Comparison of ENCODE assay signal across 8 cellular contexts in the genomic region with DNA sequence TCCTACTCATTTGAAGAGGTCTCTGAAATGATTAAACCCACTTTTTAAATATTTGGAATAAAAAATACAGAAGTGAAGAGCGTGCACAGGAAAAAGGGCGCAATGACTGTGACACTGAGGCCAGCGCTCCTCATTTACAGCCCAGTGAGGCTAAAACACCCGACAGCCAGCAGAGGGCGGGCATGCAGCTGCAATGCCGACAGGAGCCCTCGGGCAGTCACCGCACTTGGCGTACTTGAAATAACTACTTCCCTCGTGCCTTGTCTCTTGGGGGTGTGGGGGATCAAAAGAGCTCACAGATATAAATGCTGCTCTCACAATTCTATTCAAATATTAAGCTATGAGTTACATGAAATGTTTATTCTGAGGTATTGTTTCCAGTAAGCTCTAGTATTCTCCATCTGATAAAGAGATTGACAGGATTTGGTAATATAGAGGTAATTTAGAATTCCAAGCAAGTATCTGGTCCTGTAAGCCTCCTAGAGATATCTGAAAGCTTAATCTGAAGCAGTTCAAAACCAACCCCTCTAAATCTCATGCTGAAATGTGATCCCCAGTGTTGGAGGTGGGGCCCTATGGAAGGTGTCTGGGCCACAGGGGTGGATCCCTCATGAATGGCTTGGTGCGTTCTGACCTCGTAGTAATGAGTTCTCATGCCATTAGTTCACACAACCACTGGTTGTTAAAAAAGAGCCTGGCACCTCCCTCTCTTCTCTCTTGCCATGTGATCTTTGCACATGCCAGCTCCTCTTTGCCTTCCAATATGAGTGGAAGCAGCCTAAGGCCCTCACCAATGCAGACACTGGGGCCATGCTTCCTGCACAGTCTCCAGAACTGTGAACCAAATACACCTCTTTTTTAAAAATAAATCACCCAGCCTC.
A peak's percentile ranks its signal among the peaks of the same experiment; 100 is the strongest.
DNase-seq lines count a peak whose midpoint lies in the region; ATAC-seq and TF ChIP-seq lines count a peak whose summit lies in the region.

No MANE protein-coding gene starts in this region.

- H3K9me2 ChIP-seq in HCT116 (ENCODE audit: insufficient read depth) = no peaks in the 10 kb centered on the region

- POLR2A ChIA-PET in HCT116 (lab: Charles Lee) = no interaction called here

- H3K9ac ChIP-seq in HCT116 (ENCODE audit: low read length) = no peak overlapping the region

- CTCF ChIA-PET in HCT116 (lab: Charles Lee) = interaction anchor here (0.7 to 1.8 kb wide), 9 partner anchors 8 to 578 kb away, joined by 3 to 13 read pairs (median 3); no protein-coding TSS in a partner anchor

- H3K27ac ChIP-seq in HCT116 (ENCODE audit: low read depth, low read length) = no peak overlapping the region

- no peaks in the 10 kb centered on the region for H3K9me3 ChIP-seq in HCT116 (ENCODE audit: control insufficient read depth in 1 of 2, insufficient read depth in 1 of 2, low read depth in 1 of 2, low read length in 2 of 2)

- RAD21 ChIA-PET in HCT116 (lab: Charles Lee; ENCODE audit: low non-redundant PET in 1 of 2, low total read pairs in 2 of 2, uncharacterized antibody in 2 of 2, unreplicated experiment in 2 of 2) = interaction anchor here in 1 of 2 experiments (0.8 to 0.9 kb wide), 3 partner anchors 436 to 578 kb away, joined by 3 to 5 read pairs (median 3); no protein-coding TSS in a partner anchor

- intact Hi-C loops in HCT116 (cut with micrococcal nuclease) = loop anchor here (1.0 to 5.0 kb wide), 5 partner anchors 188 to 578 kb away; a partner anchor contains a TSS
- intact Hi-C loops in left ventricle myocardium superior (cut with micrococcal nuclease) = loop anchor here (10.0 kb wide), 2 partner anchors 378 to 468 kb away; no protein-coding TSS in a partner anchor

- H2AFZ ChIP-seq in HCT116 (ENCODE audit: low read depth, low read length, poor library complexity, severe bottlenecking) = no peak overlapping the region

- H3K79me2 ChIP-seq in HCT116 (ENCODE audit: insufficient read depth, low read length) = no peaks in the 10 kb centered on the region

- no peak for TF ChIP-seq POLR2A in HCT116 (IDR thresholded peaks at IDR 0.05; ENCODE audit: borderline replicate concordance, extremely low read depth, insufficient read depth, insufficient read length)

- no peaks in the 10 kb centered on the region for H4K20me1 ChIP-seq in HCT116 (ENCODE audit: insufficient read depth)

- TF ChIP-seq RAD21 in HCT116 (IDR thresholded peaks at IDR 0.05; ENCODE audit: low read depth) = peak; percentile 96

- peaks cover 0 to 9% of the 10 kb centered on the region in 2 experiments; a peak in 1 of 4 replicates for H3K4me1 ChIP-seq in HCT116 (ENCODE audit: control insufficient read depth in 1 of 2, insufficient read depth in 2 of 2, low read length in 2 of 2)

- no peaks in the 10 kb centered on the region for H3K27me3 ChIP-seq in HCT116 (ENCODE audit: insufficient read depth, low read length)

- peaks cover 15 to 35% of the 10 kb centered on the region in 2 experiments; a peak in 3 of 4 replicates for H3K36me3 ChIP-seq in HCT116 (ENCODE audit: control insufficient read depth in 1 of 2, insufficient read depth in 2 of 2, low read length in 2 of 2)

- peak; percentile 32 for DNase-seq in DMS79 (lab: John Stamatoyannopoulos, UW)
- DNase-seq in HCT116 (ENCODE audit: low read depth, low spot score) = peak; percentile 45
- peak; percentile 38 for DNase-seq in NCI-H146 treated with DMSO at 0.1 percent for 48 hours (lab: John Stamatoyannopoulos, UW; ENCODE audit: unreplicated experiment)
- peak; percentile 24 to 80 (median 58) for DNase-seq in T-helper 2 cell
- peak; percentile 63 for DNase-seq in amniotic epithelial cell (ENCODE audit: low read depth)
- DNase-seq in left ventricle myocardium superior = peak; percentile 89
- peak; percentile 17 for DNase-seq in retinal pigment epithelial cell (ENCODE audit: low read depth)

- ATAC-seq in HCT116 = peak; percentile 98
- ATAC-seq in left ventricle myocardium superior = peak; percentile 98
- no peak for ATAC-seq in HG03571 (IDR thresholded peaks at IDR 0.05; ENCODE audit: unreplicated experiment)

- peak; percentile 75 to 91 (median 88) for TF ChIP-seq CTCF in HCT116 (IDR thresholded peaks at IDR 0.05 in 2 of 3, conservative IDR thresholded peaks at IDR 0.05 in 1 of 3; ENCODE audit: borderline replicate concordance in 1 of 3, insufficient read depth in 1 of 3, low read depth in 2 of 3, low read length in 2 of 3)
- TF ChIP-seq CTCF in retinal pigment epithelial cell (conservative IDR thresholded peaks at IDR 0.05; ENCODE audit: low read depth, low read length) = peak; percentile 90

- no peak overlapping the region; the same call in 1 of the 2 replicates for H3K4me2 ChIP-seq in HCT116 (ENCODE audit: low read length)

- no TSS peak for BruUV-seq in HCT116 (replicated peaks; lab: Mats Ljungman, UMichigan)

- H3K4me3 ChIP-seq in HCT116 (replicated peaks in 1 of 2; ENCODE audit: low read depth in 1 of 2, low read length in 2 of 2) (no peak overlapping the region), retinal pigment epithelial cell (ENCODE audit: low read length) (no peak overlapping the region)

TF ChIP-seq in HCT116, 20 proteins besides CTCF, POLR2A, EP300 and RAD21:
- TF ChIP-seq EGR1 (IDR thresholded peaks at IDR 0.05; ENCODE audit: low read depth) (no peak), ZFX (IDR thresholded peaks at IDR 0.05) (no peak), YY1 (IDR thresholded peaks at IDR 0.05; ENCODE audit: extremely low read depth, insufficient replicate concordance, low read depth, low read length) (peak; percentile 28), SP1 (IDR thresholded peaks at IDR 0.05; ENCODE audit: low read depth) (no peak), CBX3 (IDR thresholded peaks at IDR 0.05; ENCODE audit: low read depth) (no peak), ZNF274 (IDR thresholded peaks at IDR 0.05; ENCODE audit: low read depth, low read length) (no peak), ELF1 (IDR thresholded peaks at IDR 0.05; ENCODE audit: borderline replicate concordance, low read depth) (no peak), SIN3A (IDR thresholded peaks at IDR 0.05; ENCODE audit: low read depth) (no peak), EZH2 (IDR thresholded peaks at IDR 0.05) (no peak), FOSL1 (IDR thresholded peaks at IDR 0.05; ENCODE audit: low read depth) (no peak)
- TF ChIP-seq, protein P1, sequence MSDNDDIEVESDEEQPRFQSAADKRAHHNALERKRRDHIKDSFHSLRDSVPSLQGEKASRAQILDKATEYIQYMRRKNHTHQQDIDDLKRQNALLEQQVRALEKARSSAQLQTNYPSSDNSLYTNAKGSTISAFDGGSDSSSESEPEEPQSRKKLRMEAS (IDR thresholded peaks at IDR 0.05) = peak; percentile 43; the same call in 1 of the 2 replicates
- TF ChIP-seq, protein P2, sequence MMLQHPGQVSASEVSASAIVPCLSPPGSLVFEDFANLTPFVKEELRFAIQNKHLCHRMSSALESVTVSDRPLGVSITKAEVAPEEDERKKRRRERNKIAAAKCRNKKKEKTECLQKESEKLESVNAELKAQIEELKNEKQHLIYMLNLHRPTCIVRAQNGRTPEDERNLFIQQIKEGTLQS (IDR thresholded peaks at IDR 0.05) = no peak

Comparison
In these comparisons a context has a peak if more than half of its experiments do, and no peak if none do; other contexts are left out.
1. DNase-seq: peak in every context shown above with its lines; median percentile 89 in left ventricle myocardium superior; 63 in amniotic epithelial cell; 58 in T-helper 2 cell; 45 in HCT116; 38 in NCI-H146 treated with DMSO at 0.1 percent for 48 hours; 32 in DMS79; 17 in retinal pigment epithelial cell.